10 cellular contexts compared by ENCODE assay signal in genomic region chr17:7476474-7476873, GRCh38. TPM values are rescaled to one million over a fixed set of nuclear protein-coding genes. Genes with fewer than 3 reads are reported as not detected.
DNase-seq lines count a peak whose midpoint lies in the region; ATAC-seq lines count a peak whose summit lies in the region.
"Had no signal": no experiment of that assay in that cellular context is flagged by ENCODE, and none has a peak within 500 bp of the region (broad histone marks: within the 10 kb centered on the region; RNA-seq: fewer than 3 reads in every experiment).

No MANE protein-coding gene starts in this region.

- H3K9me3 ChIP-seq in right cardiac atrium (ENCODE audit: control insufficient read depth, low read length): no peaks in the 10 kb centered on the region
- H3K9me3 ChIP-seq in thymus (ENCODE audit: control insufficient read depth): no peaks in the 10 kb centered on the region

- WGBS in right cardiac atrium: 34% methylated on average over 3 of the region's 3 CpGs
- WGBS in thymus: 74% methylated on average over 3 of the region's 3 CpGs

- no peaks in the 10 kb centered on the region for H3K27me3 Mint-ChIP-seq in activated CD4-positive, alpha-beta T cell treated with anti-CD3 and anti-CD28 coated beads, Interleukin-2, amount 10 ng/mL, durations not matched to agents 7 days and 5 days
- no peaks in the 10 kb centered on the region for H3K27me3 Mint-ChIP-seq in activated naive CD8-positive, alpha-beta T cell

- no peak for ATAC-seq in right cardiac atrium
- ATAC-seq in HG03469 (IDR thresholded peaks at IDR 0.05; ENCODE audit: unreplicated experiment): no peak

- peaks cover 6% of the 10 kb centered on the region for H3K36me3 ChIP-seq in thymus (ENCODE audit: control insufficient read depth, insufficient read depth)

- no peak for DNase-seq in activated CD4-positive, alpha-beta T cell treated with anti-CD3 and anti-CD28 coated beads, Interleukin-2, amount 10 ng/mL, durations not matched to agents 7 days and 5 days
- DNase-seq in activated CD4-positive, alpha-beta T cell treated with anti-CD3 and anti-CD28 coated beads, Interleukin-2, amount 50 U/mL, for 4 hours: no peak
- DNase-seq in right cardiac atrium (peak; percentile 1 to 10 (median 2)), HuH-7 (ENCODE audit: low spot score) (no peak), iPS-NIHi7 (ENCODE audit: extremely low spot score) (no peak)
- DNase-seq: RPMI8226 had no signal

- H3K36me3 Mint-ChIP-seq in activated CD4-positive, alpha-beta T cell treated with anti-CD3 and anti-CD28 coated beads, Interleukin-2, amount 10 ng/mL, durations not matched to agents 7 days and 5 days (ENCODE audit: low read depth): peaks cover 8% of the 10 kb centered on the region
- H3K36me3 Mint-ChIP-seq in activated naive CD8-positive, alpha-beta T cell: peaks cover 2% of the 10 kb centered on the region

- H3K27ac ChIP-seq in right cardiac atrium (ENCODE audit: low read length) (peak overlapping the region; percentile 73), thymus (ENCODE audit: low read depth) (peak overlapping the region; percentile 64)
- H3K27ac ChIP-seq: C4-2B had no signal

- H3K4me1 ChIP-seq in right cardiac atrium (ENCODE audit: control insufficient read depth, insufficient read depth, low read length) (peaks cover 21% of the 10 kb centered on the region), thymus (ENCODE audit: control insufficient read depth, insufficient read depth, low read length) (peaks cover 23% of the 10 kb centered on the region)

- peak overlapping the region; percentile 10 for H3K27ac Mint-ChIP-seq in activated CD4-positive, alpha-beta T cell treated with anti-CD3 and anti-CD28 coated beads, Interleukin-2, amount 10 ng/mL, durations not matched to agents 7 days and 5 days
- H3K27ac Mint-ChIP-seq in activated naive CD8-positive, alpha-beta T cell: peak overlapping the region; percentile 95

- no peaks in the 10 kb centered on the region for H3K9me3 Mint-ChIP-seq in activated CD4-positive, alpha-beta T cell treated with anti-CD3 and anti-CD28 coated beads, Interleukin-2, amount 10 ng/mL, durations not matched to agents 7 days and 5 days
- H3K9me3 Mint-ChIP-seq in activated naive CD8-positive, alpha-beta T cell (ENCODE audit: low read depth): no peaks in the 10 kb centered on the region

- H3K4me3 ChIP-seq in right cardiac atrium (ENCODE audit: low read length): no peak overlapping the region
- H3K4me3 ChIP-seq in thymus (ENCODE audit: low read length): no peak overlapping the region

- H3K27me3 ChIP-seq in right cardiac atrium (ENCODE audit: control insufficient read depth, insufficient read depth) (no peaks in the 10 kb centered on the region), thymus (ENCODE audit: control insufficient read depth, insufficient read depth) (no peaks in the 10 kb centered on the region)

- CTCF ChIA-PET in activated CD4-positive, alpha-beta T cell treated with anti-CD3 and anti-CD28 coated beads, Interleukin-2, amount 10 ng/mL, durations not matched to agents 7 days and 5 days (lab: Charles Lee): interaction anchor here (0.9 to 2.9 kb wide), 2 partner anchors 12 to 18 kb away, joined by 4 to 13 read pairs; no protein-coding TSS in a partner anchor

- intact Hi-C loops in right cardiac atrium (cut with DNase I): loop anchor here in 2 of 4 donors (5.0 kb wide), 1 partner anchor 39 kb away; the partner anchor contains the start of genes FGF11 (in 2 of the 2) and TMEM102 (in 2 of the 2)

- H3K4me3 Mint-ChIP-seq in activated CD4-positive, alpha-beta T cell treated with anti-CD3 and anti-CD28 coated beads, Interleukin-2, amount 10 ng/mL, durations not matched to agents 7 days and 5 days: no peak overlapping the region
- H3K4me3 Mint-ChIP-seq in activated naive CD8-positive, alpha-beta T cell: peak overlapping the region; percentile 99

- POLR2A ChIA-PET in activated CD4-positive, alpha-beta T cell treated with anti-CD3 and anti-CD28 coated beads, Interleukin-2, amount 10 ng/mL, durations not matched to agents 7 days and 5 days (lab: Charles Lee): interaction anchor here (0.6 kb wide), 1 partner anchor 147 kb away, joined by 3 read pairs; no protein-coding TSS in a partner anchor

- H3K4me1 Mint-ChIP-seq in activated CD4-positive, alpha-beta T cell treated with anti-CD3 and anti-CD28 coated beads, Interleukin-2, amount 10 ng/mL, durations not matched to agents 7 days and 5 days: peaks cover 62% of the 10 kb centered on the region
- H3K4me1 Mint-ChIP-seq in activated naive CD8-positive, alpha-beta T cell (ENCODE audit: low read depth): peaks cover 61% of the 10 kb centered on the region

RNA-seq across cellular contexts. Expression of gene ZBTB4, which starts 3.0 kb away (rescaled TPM):
- total RNA-seq in activated CD4-positive, alpha-beta T cell treated with anti-CD3 and anti-CD28 coated beads, Interleukin-2, amount 10 ng/mL, durations not matched to agents 7 days and 5 days: 10 to 100 TPM; 25.8 to 28.4 TPM
- total RNA-seq in right cardiac atrium: 10 to 100 TPM; 73.6 to 86.2 (median 82.2) TPM
- polyA plus RNA-seq in right cardiac atrium (41.7 TPM), thymus (29.5 TPM)

RNA-seq across cellular contexts. Expression of gene SLC35G6, which starts 4.8 kb away (rescaled TPM):
- total RNA-seq in activated CD4-positive, alpha-beta T cell treated with anti-CD3 and anti-CD28 coated beads, Interleukin-2, amount 10 ng/mL, durations not matched to agents 7 days and 5 days: not detected
- total RNA-seq in right cardiac atrium: not detected
- polyA plus RNA-seq in right cardiac atrium (not detected), thymus (0.09 TPM)

RNA-seq across cellular contexts. Expression of gene POLR2A, which starts 7.7 kb away (rescaled TPM):
- 100 to 1,000 TPM; 175 to 201 TPM for total RNA-seq in activated CD4-positive, alpha-beta T cell treated with anti-CD3 and anti-CD28 coated beads, Interleukin-2, amount 10 ng/mL, durations not matched to agents 7 days and 5 days
- total RNA-seq in right cardiac atrium: 10 to 100 TPM; 41.9 to 51.4 (median 47.4) TPM
- polyA plus RNA-seq in right cardiac atrium (22.3 TPM), thymus (33.5 TPM)

RNA-seq across cellular contexts. Expression of gene CHRNB1, which starts 31.6 kb away (rescaled TPM):
- 10 to 100 TPM; 18.8 to 19.2 TPM for total RNA-seq in activated CD4-positive, alpha-beta T cell treated with anti-CD3 and anti-CD28 coated beads, Interleukin-2, amount 10 ng/mL, durations not matched to agents 7 days and 5 days
- total RNA-seq in right cardiac atrium: 10 to 100 TPM; 11.4 to 15.6 (median 13.1) TPM
- 16.1 TPM for polyA plus RNA-seq in right cardiac atrium
- polyA plus RNA-seq in thymus: 18.5 TPM

RNA-seq across cellular contexts. Expression of gene FGF11, which starts 37.2 kb away (rescaled TPM):
- 1 to 10 TPM; 6.8 to 9.4 TPM for total RNA-seq in activated CD4-positive, alpha-beta T cell treated with anti-CD3 and anti-CD28 coated beads, Interleukin-2, amount 10 ng/mL, durations not matched to agents 7 days and 5 days
- 10 to 100 TPM; 13.9 to 34.8 (median 23.9) TPM for total RNA-seq in right cardiac atrium
- polyA plus RNA-seq in right cardiac atrium (31.7 TPM), thymus (5.5 TPM)

Comparison
In these comparisons a context has a peak if more than half of its experiments do, and no peak if none do; other contexts are left out.
1. DNase-seq: peak in right cardiac atrium (3 of 3); none in activated CD4-positive, alpha-beta T cell treated with anti-CD3 and anti-CD28 coated beads, Interleukin-2, amount 10 ng/mL, durations not matched to agents 7 days and 5 days (single experiment), activated CD4-positive, alpha-beta T cell treated with anti-CD3 and anti-CD28 coated beads, Interleukin-2, amount 50 U/mL, for 4 hours (0 of 2), HuH-7 (single experiment) and iPS-NIHi7 (single experiment).